Comparison of ENCODE assay signal across 10 cellular contexts in the genomic region with DNA sequence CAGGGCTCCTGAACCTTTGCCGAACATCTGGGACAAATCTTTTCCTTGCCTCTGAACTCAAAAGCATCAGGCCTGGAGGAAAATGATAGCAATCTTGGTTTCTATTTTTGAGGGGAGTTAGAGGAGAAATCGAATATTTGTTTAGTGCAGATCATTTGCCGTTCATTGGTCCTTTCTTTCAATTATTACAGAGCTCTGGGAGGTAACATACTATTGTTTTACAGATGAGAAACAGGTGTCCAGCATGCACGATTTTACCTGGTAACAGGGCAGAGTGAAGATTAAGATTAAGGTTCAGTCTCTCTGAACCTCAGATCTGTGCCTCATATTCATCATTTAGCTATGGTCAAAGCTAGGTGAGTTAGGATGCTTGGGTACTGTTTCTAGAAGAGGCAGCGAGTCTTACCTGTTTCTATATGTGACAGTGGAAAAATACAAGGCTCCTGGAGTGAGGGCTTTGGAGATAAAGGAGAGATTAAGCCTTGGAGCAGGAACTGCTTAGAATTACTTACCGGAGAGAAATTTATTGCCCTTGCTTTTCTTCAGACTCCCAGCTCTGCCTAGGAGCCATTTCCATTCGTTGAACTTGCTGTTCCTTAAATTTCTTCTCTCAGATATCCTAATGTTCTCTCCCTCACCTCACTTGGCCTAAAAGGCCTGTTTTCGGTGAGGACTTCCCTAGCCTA. TPM values are rescaled to one million over a fixed set of nuclear protein-coding genes. Genes with fewer than 3 reads are reported as not detected.
DNase-seq lines count a peak whose midpoint lies in the region; ATAC-seq, FAIRE-seq and TF ChIP-seq lines count a peak whose summit lies in the region.
"Had no signal": no experiment of that assay in that cellular context is flagged by ENCODE, and none has a peak within 500 bp of the region (broad histone marks: within the 10 kb centered on the region; RNA-seq: fewer than 3 reads in every experiment).

No MANE protein-coding gene starts in this region.

- H3K9me3 ChIP-seq in SK-N-SH (no peaks in the 10 kb centered on the region), astrocyte (ENCODE audit: insufficient read depth, low read depth, low read length) (no peaks in the 10 kb centered on the region), left lung (no peaks in the 10 kb centered on the region), thoracic aorta (no peaks in the 10 kb centered on the region)

- H3K4me1 ChIP-seq in SK-N-SH (ENCODE audit: control insufficient read depth in 1 of 2, insufficient read depth in 2 of 2, low read depth in 1 of 2, low read length in 1 of 2) (peaks cover 29 to 35% of the 10 kb centered on the region in 2 experiments; a peak in 3 of 4 replicates), astrocyte (ENCODE audit: insufficient read depth, low read length) (peaks cover 12% of the 10 kb centered on the region), left lung (peaks cover 19 to 59% of the 10 kb centered on the region in 2 donors), thoracic aorta (ENCODE audit: control insufficient read depth in 1 of 2, low read depth in 2 of 2) (peaks cover 17 to 57% of the 10 kb centered on the region in 2 donors)

- TF ChIP-seq RAD21 in SK-N-SH (IDR thresholded peaks at IDR 0.05; ENCODE audit: low read length) = no peak

- peak overlapping the region; percentile 72 to 86 for H3K4me3 ChIP-seq in SK-N-SH (ENCODE audit: low read depth in 2 of 2, low read length in 1 of 2)
- H3K4me3 ChIP-seq in astrocyte (ENCODE audit: insufficient read depth, low read depth, low read length) = peak overlapping the region; percentile 83
- peak overlapping the region; percentile 90 to 97 for H3K4me3 ChIP-seq in left lung
- H3K4me3 ChIP-seq in thoracic aorta = peak overlapping the region; percentile 93

- peaks cover 6% of the 10 kb centered on the region for H3K36me3 Mint-ChIP-seq in astrocyte (ENCODE audit: low read depth, unreplicated experiment)

- DNase-seq in SK-N-SH (no peak), astrocyte (ENCODE audit: low read depth) (no peak), left lung (no peak), thoracic aorta (ENCODE audit: low spot score) (no peak), sciatic nerve (ENCODE audit: low spot score) (no peak), head of caudate nucleus (no peak), HuH-7.5 (ENCODE audit: low spot score) (no peak)
- DNase-seq: activated B cell treated with CpG ODN at 0.5 μM for 24 hours had no signal

- FAIRE-seq in astrocyte (lab: Jason Lieb, UNC) = no peak
- FAIRE-seq: endometrium had no signal

- peaks cover 19 to 22% of the 10 kb centered on the region in 2 experiments for H3K36me3 ChIP-seq in SK-N-SH (replicated peaks in 1 of 2; ENCODE audit: control insufficient read depth in 1 of 2, insufficient read depth in 2 of 2, low read length in 1 of 2)
- peaks cover 3% of the 10 kb centered on the region for H3K36me3 ChIP-seq in astrocyte (ENCODE audit: insufficient read depth, low read length)
- peaks cover 0 to 21% of the 10 kb centered on the region in 2 donors for H3K36me3 ChIP-seq in left lung
- no peaks in the 10 kb centered on the region for H3K36me3 ChIP-seq in thoracic aorta

- 27% methylated on average over 8 of the region's 8 CpGs for WGBS in SK-N-SH (ENCODE audit: low lambda C conversion rate)

- no peak for ATAC-seq in SK-N-SH treated with all-trans-retinoic acid at 6 μM for 48 hours
- ATAC-seq in left lung = no peak
- ATAC-seq in thoracic aorta (ENCODE audit: insufficient number of reproducible peaks, low FRiP score, low read depth) = no peak
- ATAC-seq in sciatic nerve = no peak

- H3K9ac ChIP-seq in SK-N-SH (peak overlapping the region; percentile 95), astrocyte (ENCODE audit: low read length) (peak overlapping the region; percentile 96)

- POLR2A ChIA-PET in SK-N-SH (lab: Yijun Ruan, JAX) = interaction anchor here (1.5 to 3.9 kb wide), 3 partner anchors 17 to 79 kb away, joined by 4 to 26 read pairs (median 6); a partner anchor contains a TSS

- H3K4me3 Mint-ChIP-seq in astrocyte (ENCODE audit: unreplicated experiment) = no peak overlapping the region
- H3K4me3 Mint-ChIP-seq: activated B cell treated with CpG ODN at 0.5 μM for 24 hours had no signal

- intact Hi-C loops in left lung (cut with DNase I) = no loop called here
- intact Hi-C loops in sciatic nerve (cut with DNase I) = no loop called here
- intact Hi-C loops in head of caudate nucleus (cut with DNase I) = no loop called here

- no peak overlapping the region for H3K27ac Mint-ChIP-seq in astrocyte (ENCODE audit: unreplicated experiment)
- H3K27ac Mint-ChIP-seq: activated B cell treated with CpG ODN at 0.5 μM for 24 hours had no signal

- peaks cover 27% of the 10 kb centered on the region for H4K20me1 ChIP-seq in SK-N-SH (ENCODE audit: insufficient read depth)
- peaks cover 53% of the 10 kb centered on the region for H4K20me1 ChIP-seq in astrocyte (ENCODE audit: insufficient read depth, low read length)

- H2AFZ ChIP-seq in SK-N-SH (ENCODE audit: low read depth) (no peak overlapping the region), astrocyte (ENCODE audit: low read depth, low read length) (no peak overlapping the region)

- no peak for TF ChIP-seq EP300 in SK-N-SH (IDR thresholded peaks at IDR 0.05; ENCODE audit: borderline replicate concordance in 1 of 2, low read depth in 1 of 2, low read length in 1 of 2)

- H3K9me2 ChIP-seq in SK-N-SH = no peaks in the 10 kb centered on the region

- H3K9me3 Mint-ChIP-seq in astrocyte (ENCODE audit: unreplicated experiment) = no peaks in the 10 kb centered on the region
- H3K9me3 Mint-ChIP-seq: activated B cell treated with CpG ODN at 0.5 μM for 24 hours had no signal

- H3K27me3 Mint-ChIP-seq in astrocyte (ENCODE audit: low read depth, unreplicated experiment) = no peaks in the 10 kb centered on the region
- H3K27me3 Mint-ChIP-seq: activated B cell treated with CpG ODN at 0.5 μM for 24 hours had no signal

- peaks cover 40% of the 10 kb centered on the region for H3K4me1 Mint-ChIP-seq in astrocyte (ENCODE audit: low read depth, unreplicated experiment)

- peaks cover 76% of the 10 kb centered on the region for H3K79me2 ChIP-seq in SK-N-SH (ENCODE audit: insufficient read depth)
- H3K79me2 ChIP-seq in astrocyte (ENCODE audit: insufficient read depth, low read length) = peaks cover 71% of the 10 kb centered on the region

- no peaks in the 10 kb centered on the region for H3F3A ChIP-seq in SK-N-SH (replicated peaks; ENCODE audit: insufficient read depth)

- TF ChIP-seq CTCF in SK-N-SH (IDR thresholded peaks at IDR 0.05) = no peak
- no peak for TF ChIP-seq CTCF in astrocyte (IDR thresholded peaks at IDR 0.05; ENCODE audit: insufficient read depth, low read depth, low read length)
- TF ChIP-seq CTCF in left lung (IDR thresholded peaks at IDR 0.05) = no peak
- TF ChIP-seq CTCF in thoracic aorta (IDR thresholded peaks at IDR 0.05) = no peak

- CTCF ChIA-PET in SK-N-SH (lab: Yijun Ruan, JAX) = interaction anchor here (0.6 to 9.5 kb wide), 15 partner anchors 28 to 383 kb away, joined by 3 to 64 read pairs (median 6); a partner anchor contains a TSS

- H3K27me3 ChIP-seq in SK-N-SH (ENCODE audit: insufficient read depth) = no peaks in the 10 kb centered on the region
- H3K27me3 ChIP-seq in astrocyte (ENCODE audit: insufficient read depth, low read length) = no peaks in the 10 kb centered on the region
- no peaks in the 10 kb centered on the region for H3K27me3 ChIP-seq in left lung
- no peaks in the 10 kb centered on the region for H3K27me3 ChIP-seq in thoracic aorta (replicated peaks; ENCODE audit: insufficient read depth)

- H3K4me2 ChIP-seq in SK-N-SH = peak overlapping the region; percentile 89
- H3K4me2 ChIP-seq in astrocyte (ENCODE audit: low read length) = peak overlapping the region; percentile 97

- H3K27ac ChIP-seq in SK-N-SH (ENCODE audit: low read depth in 2 of 2, low read length in 1 of 2) = peak overlapping the region; percentile 77 to 90; a peak in 3 of 4 replicates
- peak overlapping the region; percentile 90 for H3K27ac ChIP-seq in astrocyte (ENCODE audit: low read depth, low read length)
- no peak overlapping the region for H3K27ac ChIP-seq in left lung
- H3K27ac ChIP-seq in thoracic aorta = no peak overlapping the region

TF ChIP-seq in SK-N-SH, 30 proteins besides CTCF, POLR2A, EP300 and RAD21:
- TF ChIP-seq ELF1 (IDR thresholded peaks at IDR 0.05) (no peak), GABPA (IDR thresholded peaks at IDR 0.05; ENCODE audit: low read depth) (0 out of 2 replicates have a peak, but pooled peaks have one; percentile 19)

TF ChIP-seq in SK-N-SH treated with all-trans-retinoic acid at 6 μM for 48 hours, 23 proteins besides CTCF, POLR2A, EP300 and RAD21 (continues in another document):
- TF ChIP-seq ZNF565 (CRISPR knock-in tag; conservative IDR thresholded peaks at IDR 0.05; ENCODE audit: low read depth) (no peak), SNAI2 (CRISPR knock-in tag; IDR thresholded peaks at IDR 0.05) (no peak)

RNA-seq across cellular contexts. Expression of a gene that starts 1.4 kb away (rescaled TPM):
- 39.2 and 51.8 TPM in 2 replicates for polyA plus RNA-seq in SK-N-SH (2012; rRNA removed)
- 33.6 and 45.5 TPM in 2 replicates for polyA plus RNA-seq in SK-N-SH (2012; cell fraction: cytosol; rRNA removed)
- 54.8 and 58.9 TPM in 2 replicates for polyA plus RNA-seq in SK-N-SH (2012; cell fraction: nucleus; rRNA removed)
- total RNA-seq in astrocyte (75.5 and 78.3 TPM in 2 replicates), left lung (10 to 100 TPM; 40.7 to 56.2 TPM), thoracic aorta (10 to 100 TPM; 22.9 to 34.5 TPM), sciatic nerve (52.8 TPM)

RNA-seq across cellular contexts. Expression of a gene that starts 17.3 kb away (rescaled TPM):
- polyA plus RNA-seq in SK-N-SH (2012; rRNA removed) = 152 and 166 TPM in 2 replicates
- 192 and 197 TPM in 2 replicates for polyA plus RNA-seq in SK-N-SH (2012; cell fraction: cytosol; rRNA removed)
- polyA plus RNA-seq in SK-N-SH (2012; cell fraction: nucleus; rRNA removed) = 145 and 148 TPM in 2 replicates
- total RNA-seq in astrocyte = 179 and 190 TPM in 2 replicates
- 100 to 1,000 TPM; 139 to 207 TPM for total RNA-seq in left lung
- 100 to 1,000 TPM in 1 of 2 donors, 10 to 100 TPM in 1; 93.5 to 118 TPM for total RNA-seq in thoracic aorta
- total RNA-seq in sciatic nerve = 112 TPM

RNA-seq across cellular contexts. Expression of a gene that starts 27.9 kb away (rescaled TPM):
- polyA plus RNA-seq in SK-N-SH (2012; rRNA removed) = 149 and 171 TPM in 2 replicates
- polyA plus RNA-seq in SK-N-SH (2012; cell fraction: cytosol; rRNA removed) = 141 and 142 TPM in 2 replicates
- polyA plus RNA-seq in SK-N-SH (2012; cell fraction: nucleus; rRNA removed) = 99.8 and 109 TPM in 2 replicates
- total RNA-seq in astrocyte (37.4 and 46.5 TPM in 2 replicates), left lung (10 to 100 TPM; 42.8 to 62.2 TPM), thoracic aorta (10 to 100 TPM; 22.6 to 35.6 TPM), sciatic nerve (59.5 TPM)

RNA-seq across cellular contexts. Expression of a gene that starts 40.2 kb away (rescaled TPM):
- polyA plus RNA-seq in SK-N-SH (2012; rRNA removed) = 31.6 and 44.3 TPM in 2 replicates
- 28.2 and 36.0 TPM in 2 replicates for polyA plus RNA-seq in SK-N-SH (2012; cell fraction: cytosol; rRNA removed)
- polyA plus RNA-seq in SK-N-SH (2012; cell fraction: nucleus; rRNA removed) = 22.9 and 32.5 TPM in 2 replicates
- total RNA-seq in astrocyte (30.1 and 33.4 TPM in 2 replicates), left lung (10 to 100 TPM; 18.3 to 30.8 TPM), thoracic aorta (10 to 100 TPM; 15.0 to 19.8 TPM), sciatic nerve (19.4 TPM)

RNA-seq across cellular contexts. Expression of a gene that starts 40.5 kb away (rescaled TPM):
- polyA plus RNA-seq in SK-N-SH (2012; rRNA removed) = 20.1 and 21.2 TPM in 2 replicates
- polyA plus RNA-seq in SK-N-SH (2012; cell fraction: cytosol; rRNA removed) = 10.7 and 14.0 TPM in 2 replicates
- polyA plus RNA-seq in SK-N-SH (2012; cell fraction: nucleus; rRNA removed) = 51.7 and 72.4 TPM in 2 replicates
- total RNA-seq in astrocyte (9.9 and 11.1 TPM in 2 replicates), left lung (10 to 100 TPM; 30.6 to 35.3 TPM), thoracic aorta (10 to 100 TPM; 15.2 to 17.9 TPM), sciatic nerve (35.9 TPM)

Comparison
In these comparisons a context has a peak if more than half of its experiments do, and no peak if none do; other contexts are left out.
1. H3K27ac ChIP-seq: peak in SK-N-SH (2 of 2) and astrocyte (single experiment); none in left lung (0 of 2) and thoracic aorta (0 of 2).
2. Peak in every context shown above with its lines, with median percentiles within 50 percentile points of each other: H3K4me3 ChIP-seq.